In the genomic region with DNA sequence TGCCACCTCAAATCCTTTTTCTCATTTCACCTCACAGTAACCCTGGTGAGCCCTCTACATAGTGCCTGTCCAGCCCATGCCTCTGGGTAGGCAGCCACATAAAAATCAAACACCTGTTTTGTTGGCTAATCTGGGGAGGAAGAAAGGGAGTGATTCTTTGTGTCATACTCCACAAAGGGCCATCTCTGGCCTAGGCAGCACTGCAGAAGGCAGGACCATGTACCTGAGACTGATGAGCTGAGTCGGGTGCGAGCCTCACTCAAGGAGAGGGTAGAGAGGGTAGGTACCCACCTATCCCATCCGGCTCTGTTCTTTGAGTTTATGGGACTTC, we compare ENCODE assay signal across 2 cellular contexts.
A peak's percentile ranks its signal among the peaks of the same experiment; 100 is the strongest.
TF ChIP-seq lines count a peak whose summit lies in the region.

No MANE protein-coding gene starts in this region.

TF ChIP-seq in HEK293, 187 proteins besides CTCF, POLR2A, EP300 and RAD21:
- TF ChIP-seq WT1 (tag by site-specific recombination; IDR thresholded peaks at IDR 0.05) (peak; percentile 73), ZNF529 (tag by site-specific recombination; IDR thresholded peaks at IDR 0.05; ENCODE audit: insufficient replicate concordance) (no peak)

TF ChIP-seq in HepG2, 621 proteins besides CTCF, POLR2A, EP300 and RAD21:
- TF ChIP-seq SKI (IDR thresholded peaks at IDR 0.05; ENCODE audit: partially characterized antibody): no peak
- TF ChIP-seq SP2 (CRISPR knock-in tag; IDR thresholded peaks at IDR 0.05): 0 out of 2 replicates have a peak, but pooled peaks have one; percentile 8
